In genomic region chr1:160416369-160416768, GRCh38 we compare ENCODE assay signal across 7 cellular contexts. TPM values are rescaled to one million over a fixed set of nuclear protein-coding genes. Genes with fewer than 3 reads are reported as not detected.
DNase-seq lines count a peak whose midpoint lies in the region; ATAC-seq and TF ChIP-seq lines count a peak whose summit lies in the region.

No MANE protein-coding gene starts in this region.

- peak; percentile 50 for DNase-seq in Daoy (ENCODE audit: low read depth)
- peak; percentile 47 for DNase-seq in WTC11 (ENCODE audit: low spot score)
- peak; percentile 50 to 54 for DNase-seq in lung microvascular endothelial cell (ENCODE audit: low read depth in 2 of 2)
- DNase-seq in activated naive CD4-positive, alpha-beta T cell treated with anti-CD3 and anti-CD28 coated beads, Interleukin-2, amount 50 U/mL, for 16 hours = no peak
- DNase-seq in activated gamma-delta T cell (lab: John Stamatoyannopoulos, UW) = no peak

- H3K27ac Mint-ChIP-seq in WTC11 = 0 out of 2 replicates have a peak overlapping the region, but pooled peaks have one; percentile 20
- no peak overlapping the region for H3K27ac Mint-ChIP-seq in activated T-helper 17 cell treated with anti-CD3 and anti-CD28 coated beads, Interleukin-2, amount 50 U/mL, for 72 hours

- peaks cover 20% of the 10 kb centered on the region for H3K4me1 Mint-ChIP-seq in WTC11
- no peaks in the 10 kb centered on the region for H3K4me1 Mint-ChIP-seq in activated T-helper 17 cell treated with anti-CD3 and anti-CD28 coated beads, Interleukin-2, amount 50 U/mL, for 72 hours

- H3K4me1 ChIP-seq in HUES48 (ENCODE audit: control insufficient read depth, insufficient read depth, low read length) = peaks cover 2% of the 10 kb centered on the region

- no peaks in the 10 kb centered on the region for H3K9me3 Mint-ChIP-seq in WTC11
- no peaks in the 10 kb centered on the region for H3K9me3 Mint-ChIP-seq in activated T-helper 17 cell treated with anti-CD3 and anti-CD28 coated beads, Interleukin-2, amount 50 U/mL, for 72 hours

- peak overlapping the region; percentile 5 for H3K27ac ChIP-seq in HUES48 (ENCODE audit: low read depth, low read length)

- no peak overlapping the region for H3K4me3 ChIP-seq in HUES48 (ENCODE audit: low read depth, low read length)

- no peaks in the 10 kb centered on the region for H3K27me3 Mint-ChIP-seq in WTC11 (ENCODE audit: low read depth)
- H3K27me3 Mint-ChIP-seq in activated T-helper 17 cell treated with anti-CD3 and anti-CD28 coated beads, Interleukin-2, amount 50 U/mL, for 72 hours = no peaks in the 10 kb centered on the region

- CTCF ChIA-PET in WTC11 (lab: Charles Lee) = interaction anchor here (0.6 to 2.3 kb wide), 19 partner anchors 9 to 321 kb away, joined by 3 to 31 read pairs (median 5); partner anchors contain the start of genes IGSF8, NHLH1 and VANGL2

- TF ChIP-seq CTCF in WTC11 (IDR thresholded peaks at IDR 0.05) = peak; percentile 35; the same call in 1 of the 2 replicates

- H3K9me3 ChIP-seq in HUES48 (ENCODE audit: control insufficient read depth, insufficient read depth, low read length) = no peaks in the 10 kb centered on the region

- H3K9ac ChIP-seq in HUES48 (ENCODE audit: low read depth, low read length) = no peak overlapping the region

- no peak overlapping the region for H3K4me3 Mint-ChIP-seq in WTC11
- no peak overlapping the region for H3K4me3 Mint-ChIP-seq in activated T-helper 17 cell treated with anti-CD3 and anti-CD28 coated beads, Interleukin-2, amount 50 U/mL, for 72 hours

- ATAC-seq in WTC11 = peak; percentile 92
- no peak for ATAC-seq in activated T-helper 17 cell treated with anti-CD3 and anti-CD28 coated beads, Interleukin-2, amount 50 U/mL, for 72 hours (replicated peaks)

- peaks cover 50% of the 10 kb centered on the region for H3K36me3 ChIP-seq in HUES48 (ENCODE audit: control insufficient read depth, insufficient read depth, low read length)

- H3K36me3 Mint-ChIP-seq in WTC11 = peaks cover 30% of the 10 kb centered on the region
- no peaks in the 10 kb centered on the region for H3K36me3 Mint-ChIP-seq in activated T-helper 17 cell treated with anti-CD3 and anti-CD28 coated beads, Interleukin-2, amount 50 U/mL, for 72 hours (ENCODE audit: low read depth)

- POLR2A ChIA-PET in WTC11 (lab: Charles Lee) = no interaction called here

- no peaks in the 10 kb centered on the region for H3K27me3 ChIP-seq in HUES48 (ENCODE audit: control insufficient read depth, insufficient read depth, low read length)

TF ChIP-seq in WTC11, 78 proteins besides CTCF, POLR2A, EP300 and RAD21 (continues in another document):
- TF ChIP-seq EMX1 (CRISPR knock-in tag; IDR thresholded peaks at IDR 0.05) = no peak
- no peak for TF ChIP-seq STAT6 (CRISPR knock-in tag; conservative IDR thresholded peaks at IDR 0.05; ENCODE audit: low read depth)
- no peak for TF ChIP-seq ATF6 (CRISPR knock-in tag; IDR thresholded peaks at IDR 0.05)
- TF ChIP-seq GTF2I (CRISPR knock-in tag; conservative IDR thresholded peaks at IDR 0.05) = no peak
- TF ChIP-seq ZNF532 (CRISPR knock-in tag; IDR thresholded peaks at IDR 0.05; ENCODE audit: borderline replicate concordance) = no peak
- no peak for TF ChIP-seq TP53 (CRISPR knock-in tag; IDR thresholded peaks at IDR 0.05)
- no peak for TF ChIP-seq ZNF263 (CRISPR knock-in tag; IDR thresholded peaks at IDR 0.05; ENCODE audit: low read depth)
- no peak for TF ChIP-seq GABPB1 (CRISPR knock-in tag; IDR thresholded peaks at IDR 0.05)
- no peak for TF ChIP-seq ELF4 (CRISPR knock-in tag; IDR thresholded peaks at IDR 0.05; ENCODE audit: low read depth)
- no peak for TF ChIP-seq ATF1 (CRISPR knock-in tag; IDR thresholded peaks at IDR 0.05)
- no peak for TF ChIP-seq USF1 (CRISPR knock-in tag; IDR thresholded peaks at IDR 0.05)

RNA-seq across cellular contexts. Expression of gene VANGL2, which starts 16.0 kb away (rescaled TPM):
- 1.9 and 2.0 TPM in 2 replicates for total RNA-seq in Daoy (2014; rRNA removed; shearing (Covaris generic))
- 68.0 to 69.7 TPM (median 68.6 TPM) in 3 replicates for total RNA-seq in WTC11 (2021)
- not detected in 2 replicates for total RNA-seq in lung microvascular endothelial cell
- not detected for total RNA-seq in activated T-helper 17 cell treated with anti-CD3 and anti-CD28 coated beads, Interleukin-2, amount 50 U/mL, for 72 hours

RNA-seq across cellular contexts. Expression of gene NHLH1, which starts 49.5 kb away (rescaled TPM):
- not detected in 2 replicates for total RNA-seq in Daoy (2014; rRNA removed; shearing (Covaris generic))
- total RNA-seq in WTC11 (2021) = 0.69 to 0.70 TPM (median 0.69 TPM) in 3 replicates
- total RNA-seq in lung microvascular endothelial cell = not detected in 2 replicates
- total RNA-seq in activated T-helper 17 cell treated with anti-CD3 and anti-CD28 coated beads, Interleukin-2, amount 50 U/mL, for 72 hours = 1 to 10 TPM; 1.0 to 1.1 TPM

Comparison
In these comparisons a context has a peak if more than half of its experiments do, and no peak if none do; other contexts are left out.
1. DNase-seq: peak in Daoy (single experiment), WTC11 (single experiment) and lung microvascular endothelial cell (2 of 2); none in activated naive CD4-positive, alpha-beta T cell treated with anti-CD3 and anti-CD28 coated beads, Interleukin-2, amount 50 U/mL, for 16 hours (single experiment) and activated gamma-delta T cell (single experiment).
2. RNA of gene VANGL2, which starts 16.0 kb away (total RNA-seq): 68.0 to 69.7 TPM in WTC11; 1.9 to 2.0 TPM in Daoy, not detected in lung microvascular endothelial cell and not detected in activated T-helper 17 cell treated with anti-CD3 and anti-CD28 coated beads, Interleukin-2, amount 50 U/mL, for 72 hours; every median in the first group is over 10 times any median in the second.